ENCODE assay signal across 30 cellular contexts in genomic region chr13:62583466-62583865, GRCh38.
"Had no signal": no experiment of that assay in that cellular context is flagged by ENCODE, and none has a peak within 500 bp of the region (broad histone marks: within the 10 kb centered on the region; RNA-seq: fewer than 3 reads in every experiment).

No MANE protein-coding gene starts in this region.

- H3K27ac Mint-ChIP-seq: activated CD4-positive, alpha-beta T cell treated with anti-CD3 and anti-CD28 coated beads, Interleukin-2, amount 10 ng/mL, durations not matched to agents 24 days and 14 days; activated CD8-positive, alpha-beta T cell treated with anti-CD3 and anti-CD28 coated beads for 36 hours; activated naive CD4-positive, alpha-beta T cell treated with anti-CD3 and anti-CD28 coated beads, Interleukin-2, amount 10 ng/mL, durations not matched to agents 7 days and 5 days; activated naive CD8-positive, alpha-beta T cell; activated naive CD8-positive, alpha-beta T cell treated with anti-CD3 and anti-CD28 coated beads, Interleukin-2, amount 50 U/mL, for 24 hours; activated T-helper 1 cell treated with anti-CD3 and anti-CD28 coated beads, Interleukin-12 subunit alpha, Interleukin-12 subunit beta, Interleukin-2, Interleukin-4 antibody, amounts not matched to agents 30 ng/mL and 10 ng/mL and 1 ng/mL, durations not matched to agents 14 hours and 24 hours and 36 hours had no signal

- H3K4me3 Mint-ChIP-seq: activated CD4-positive, alpha-beta T cell treated with anti-CD3 and anti-CD28 coated beads, Interleukin-2, amount 10 ng/mL, durations not matched to agents 24 days and 14 days; activated CD8-positive, alpha-beta T cell treated with anti-CD3 and anti-CD28 coated beads for 36 hours; activated naive CD4-positive, alpha-beta T cell treated with anti-CD3 and anti-CD28 coated beads, Interleukin-2, amount 10 ng/mL, durations not matched to agents 7 days and 5 days; activated naive CD8-positive, alpha-beta T cell; activated naive CD8-positive, alpha-beta T cell treated with anti-CD3 and anti-CD28 coated beads, Interleukin-2, amount 50 U/mL, for 24 hours; activated T-cell treated with anti-CD3 and anti-CD28 coated beads, Interleukin-2, amount 50 U/mL, for 4 hours; activated T-helper 1 cell treated with anti-CD3 and anti-CD28 coated beads, Interleukin-12 subunit alpha, Interleukin-12 subunit beta, Interleukin-2, Interleukin-4 antibody, amounts not matched to agents 30 ng/mL and 10 ng/mL and 1 ng/mL, durations not matched to agents 14 hours and 24 hours and 36 hours had no signal

- H3K27me3 ChIP-seq: brain microvascular endothelial cell, Peyer's patch, SJSA1 had no signal

- H3K9me3 ChIP-seq: Peyer's patch, SJSA1 had no signal

- DNase-seq: activated CD4-positive, alpha-beta T cell treated with anti-CD3 and anti-CD28 coated beads, Interleukin-2, amount 10 ng/mL, durations not matched to agents 24 days and 14 days; activated CD4-positive, alpha-beta T cell treated with anti-CD3 and anti-CD28 coated beads, Interleukin-2, amount 50 U/mL, for 4 hours; activated CD8-positive, alpha-beta T cell treated with anti-CD3 and anti-CD28 coated beads for 36 hours; activated effector memory CD4-positive, alpha-beta T cell treated with Interleukin-2 at 50 U/mL for 16 hours; activated naive CD4-positive, alpha-beta T cell treated with anti-CD3 and anti-CD28 coated beads, Interleukin-2, amount 10 ng/mL, durations not matched to agents 7 days and 5 days; activated naive CD8-positive, alpha-beta T cell treated with anti-CD3 and anti-CD28 coated beads, Interleukin-2, amount 50 U/mL, for 24 hours; activated T-cell treated with anti-CD3 and anti-CD28 coated beads for 4 hours; activated T-cell treated with anti-CD3 and anti-CD28 coated beads, Interleukin-2, amount 50 U/mL, for 4 hours; amniotic stem cell; aorta; brain microvascular endothelial cell; central memory CD4-positive, alpha-beta T cell; MM.1S; NCI-H1048; NCI-H1105 treated with DMSO at 0.1 percent for 48 hours; NCI-H1436; NCI-H1694 treated with DMSO at 0.1 percent for 48 hours; NCI-H2029; NCI-H510A; NCI-H526; NCI-H748 treated with DMSO at 0.1 percent for 48 hours; NK-92 treated with Interleukin-12 subunit alpha and Interleukin-12 subunit beta, amount 100 ng/mL, for 24 hours; PC-3; Peyer's patch; RPMI8226; SHP77 treated with DMSO at 0.1 percent for 48 hours; SW 1271 had no signal

- H3K4me1 Mint-ChIP-seq: activated CD4-positive, alpha-beta T cell treated with anti-CD3 and anti-CD28 coated beads, Interleukin-2, amount 10 ng/mL, durations not matched to agents 24 days and 14 days; activated naive CD4-positive, alpha-beta T cell treated with anti-CD3 and anti-CD28 coated beads, Interleukin-2, amount 10 ng/mL, durations not matched to agents 7 days and 5 days; activated naive CD8-positive, alpha-beta T cell treated with anti-CD3 and anti-CD28 coated beads, Interleukin-2, amount 50 U/mL, for 24 hours had no signal

- H3K4me3 ChIP-seq: Peyer's patch, SJSA1 had no signal

- H3K27ac ChIP-seq: brain microvascular endothelial cell, Peyer's patch, SJSA1 had no signal

- H3K36me3 ChIP-seq: brain microvascular endothelial cell, Peyer's patch, SJSA1 had no signal

- H3K4me1 ChIP-seq: Peyer's patch, SJSA1 had no signal

- H3K27me3 Mint-ChIP-seq: activated CD4-positive, alpha-beta T cell treated with anti-CD3 and anti-CD28 coated beads, Interleukin-2, amount 10 ng/mL, durations not matched to agents 24 days and 14 days; activated CD8-positive, alpha-beta T cell treated with anti-CD3 and anti-CD28 coated beads for 36 hours; activated naive CD4-positive, alpha-beta T cell treated with anti-CD3 and anti-CD28 coated beads, Interleukin-2, amount 10 ng/mL, durations not matched to agents 7 days and 5 days; activated naive CD8-positive, alpha-beta T cell; activated naive CD8-positive, alpha-beta T cell treated with anti-CD3 and anti-CD28 coated beads, Interleukin-2, amount 50 U/mL, for 24 hours had no signal

- ATAC-seq: activated CD8-positive, alpha-beta T cell treated with anti-CD3 and anti-CD28 coated beads for 36 hours; activated naive CD8-positive, alpha-beta T cell treated with anti-CD3 and anti-CD28 coated beads, Interleukin-2, amount 50 U/mL, for 24 hours; activated T-cell treated with anti-CD3 and anti-CD28 coated beads, Interleukin-2, amount 50 U/mL, for 4 hours; PC-3 had no signal

- H3K9me3 Mint-ChIP-seq: activated CD4-positive, alpha-beta T cell treated with anti-CD3 and anti-CD28 coated beads, Interleukin-2, amount 10 ng/mL, durations not matched to agents 24 days and 14 days; activated CD8-positive, alpha-beta T cell treated with anti-CD3 and anti-CD28 coated beads for 36 hours; activated naive CD8-positive, alpha-beta T cell treated with anti-CD3 and anti-CD28 coated beads, Interleukin-2, amount 50 U/mL, for 24 hours had no signal

- H3K36me3 Mint-ChIP-seq: activated naive CD4-positive, alpha-beta T cell treated with anti-CD3 and anti-CD28 coated beads, Interleukin-2, amount 10 ng/mL, durations not matched to agents 7 days and 5 days; activated naive CD8-positive, alpha-beta T cell had no signal
